ENCODE assay signal across 37 cellular contexts in the genomic region with DNA sequence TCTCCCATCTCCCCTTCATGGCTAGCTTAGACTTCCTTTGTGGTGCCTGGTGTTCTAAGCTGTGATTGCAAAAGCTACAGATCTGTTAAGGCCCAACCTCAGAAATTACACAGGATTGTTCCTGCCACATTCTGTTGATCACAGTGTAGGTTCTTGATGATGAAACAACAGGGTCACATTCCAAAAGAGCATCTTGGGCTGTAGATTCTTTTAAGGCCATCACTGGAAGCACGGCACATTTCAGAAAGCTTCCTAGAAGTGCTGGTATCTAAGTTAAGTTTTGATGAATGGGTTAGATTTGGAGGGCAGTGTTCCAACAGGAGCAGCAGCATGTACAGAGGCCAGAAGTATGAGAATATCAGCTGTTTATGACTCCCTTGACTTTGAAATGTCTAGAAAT.
"Had no signal": no experiment of that assay in that cellular context is flagged by ENCODE, and none has a peak within 500 bp of the region (broad histone marks: within the 10 kb centered on the region; RNA-seq: fewer than 3 reads in every experiment).

No MANE protein-coding gene starts in this region.

- DNase-seq: activated CD4-positive, alpha-beta memory T cell treated with anti-CD3 and anti-CD28 coated beads, Interleukin-2, amount 10 ng/mL, durations not matched to agents 7 days and 5 days; activated CD4-positive, alpha-beta T cell treated with anti-CD3 and anti-CD28 coated beads for 1 hour; activated CD4-positive, alpha-beta T cell treated with anti-CD3 and anti-CD28 coated beads for 48 hours; activated CD4-positive, CD25-positive, alpha-beta regulatory T cell; activated CD8-positive, alpha-beta memory T cell treated with anti-CD3 and anti-CD28 coated beads for 24 hours; activated CD8-positive, alpha-beta memory T cell treated with anti-CD3 and anti-CD28 coated beads, Interleukin-2, amount 10 ng/mL, durations not matched to agents 7 days and 5 days; activated CD8-positive, alpha-beta memory T cell treated with anti-CD3 and anti-CD28 coated beads, Interleukin-2, amount 50 U/mL, for 48 hours; activated gamma-delta T cell; activated naive CD4-positive, alpha-beta T cell treated with Interleukin-2 at 50 U/mL for 16 hours; activated naive CD8-positive, alpha-beta T cell treated with anti-CD3 and anti-CD28 coated beads, Interleukin-2, amount 50 U/mL, for 24 hours; activated T-cell treated with anti-CD3 and anti-CD28 coated beads, Interleukin-2, amount 50 U/mL, for 48 hours; amniotic stem cell; aorta; NCI-H1092 treated with DMSO at 0.1 percent for 48 hours; NCI-H1417; NCI-H146; NCI-H187; NCI-H2029 treated with DMSO at 0.1 percent for 48 hours; NCI-H2107; NCI-H2171; NCI-H510A; NCI-H526; NCI-H748 treated with DMSO at 0.1 percent for 48 hours; NK-92 treated with Interleukin-12 subunit alpha and Interleukin-12 subunit beta, amount 100 ng/mL, for 24 hours; PC-9; SIG-M5; SW 1271; T-helper 1 cell; T-helper 2 cell; T-helper 9 cell; WERI-Rb-1 had no signal

- H3K36me3 ChIP-seq: cardiac muscle cell, WERI-Rb-1 had no signal

- ATAC-seq: activated CD8-positive, alpha-beta memory T cell treated with anti-CD3 and anti-CD28 coated beads, Interleukin-2, amount 10 ng/mL, durations not matched to agents 7 days and 5 days; activated naive CD8-positive, alpha-beta T cell treated with anti-CD3 and anti-CD28 coated beads, Interleukin-2, amount 50 U/mL, for 24 hours; Right ventricle myocardium inferior had no signal

- H3K4me3 ChIP-seq: cardiac muscle cell, PC-9 had no signal

- H3K27ac Mint-ChIP-seq: activated CD4-positive, alpha-beta memory T cell treated with anti-CD3 and anti-CD28 coated beads, Interleukin-2, amount 10 ng/mL, durations not matched to agents 7 days and 5 days; activated CD8-positive, alpha-beta memory T cell treated with anti-CD3 and anti-CD28 coated beads, Interleukin-2, amount 10 ng/mL, durations not matched to agents 7 days and 5 days; activated naive CD8-positive, alpha-beta T cell; activated naive CD8-positive, alpha-beta T cell treated with anti-CD3 and anti-CD28 coated beads, Interleukin-2, amount 50 U/mL, for 24 hours; activated T-helper 2 cell treated with anti-CD3 and anti-CD28 coated beads, Interferon-gamma antibody, Interleukin-2, Interleukin-4, amounts not matched to agents 10 μg/mL and 5 μg/mL and 100 μg/mL, durations not matched to agents 14 hours and 24 hours and 36 hours had no signal

- H3K36me3 Mint-ChIP-seq: activated CD8-positive, alpha-beta memory T cell treated with anti-CD3 and anti-CD28 coated beads, Interleukin-2, amount 10 ng/mL, durations not matched to agents 7 days and 5 days had no signal

- H2AFZ ChIP-seq: PC-9 had no signal

- H3K27me3 Mint-ChIP-seq: activated CD4-positive, alpha-beta memory T cell treated with anti-CD3 and anti-CD28 coated beads, Interleukin-2, amount 10 ng/mL, durations not matched to agents 7 days and 5 days; activated CD8-positive, alpha-beta memory T cell treated with anti-CD3 and anti-CD28 coated beads, Interleukin-2, amount 10 ng/mL, durations not matched to agents 7 days and 5 days; activated naive CD8-positive, alpha-beta T cell; activated naive CD8-positive, alpha-beta T cell treated with anti-CD3 and anti-CD28 coated beads, Interleukin-2, amount 50 U/mL, for 24 hours; central memory CD8-positive, alpha-beta T cell had no signal

- H3K4me2 ChIP-seq: PC-9 had no signal

- H3K4me3 Mint-ChIP-seq: activated CD4-positive, alpha-beta memory T cell treated with anti-CD3 and anti-CD28 coated beads, Interleukin-2, amount 10 ng/mL, durations not matched to agents 7 days and 5 days; activated CD8-positive, alpha-beta memory T cell treated with anti-CD3 and anti-CD28 coated beads, Interleukin-2, amount 10 ng/mL, durations not matched to agents 7 days and 5 days; activated naive CD8-positive, alpha-beta T cell; activated naive CD8-positive, alpha-beta T cell treated with anti-CD3 and anti-CD28 coated beads, Interleukin-2, amount 50 U/mL, for 24 hours; central memory CD8-positive, alpha-beta T cell had no signal

- H3K4me1 Mint-ChIP-seq: activated CD4-positive, alpha-beta memory T cell treated with anti-CD3 and anti-CD28 coated beads, Interleukin-2, amount 10 ng/mL, durations not matched to agents 7 days and 5 days; activated CD8-positive, alpha-beta memory T cell treated with anti-CD3 and anti-CD28 coated beads, Interleukin-2, amount 10 ng/mL, durations not matched to agents 7 days and 5 days; central memory CD8-positive, alpha-beta T cell had no signal

- H3K9me3 Mint-ChIP-seq: activated CD4-positive, alpha-beta memory T cell treated with anti-CD3 and anti-CD28 coated beads, Interleukin-2, amount 10 ng/mL, durations not matched to agents 7 days and 5 days; activated naive CD8-positive, alpha-beta T cell treated with anti-CD3 and anti-CD28 coated beads, Interleukin-2, amount 50 U/mL, for 24 hours; activated T-helper 2 cell treated with anti-CD3 and anti-CD28 coated beads, Interferon-gamma antibody, Interleukin-2, Interleukin-4, amounts not matched to agents 10 μg/mL and 5 μg/mL and 100 μg/mL, durations not matched to agents 14 hours and 24 hours and 36 hours; central memory CD8-positive, alpha-beta T cell had no signal

- H3K27ac ChIP-seq: cardiac muscle cell, PC-9, RWPE1, WERI-Rb-1 had no signal
